ENCODE assay signal across 8 cellular contexts in the genomic region with DNA sequence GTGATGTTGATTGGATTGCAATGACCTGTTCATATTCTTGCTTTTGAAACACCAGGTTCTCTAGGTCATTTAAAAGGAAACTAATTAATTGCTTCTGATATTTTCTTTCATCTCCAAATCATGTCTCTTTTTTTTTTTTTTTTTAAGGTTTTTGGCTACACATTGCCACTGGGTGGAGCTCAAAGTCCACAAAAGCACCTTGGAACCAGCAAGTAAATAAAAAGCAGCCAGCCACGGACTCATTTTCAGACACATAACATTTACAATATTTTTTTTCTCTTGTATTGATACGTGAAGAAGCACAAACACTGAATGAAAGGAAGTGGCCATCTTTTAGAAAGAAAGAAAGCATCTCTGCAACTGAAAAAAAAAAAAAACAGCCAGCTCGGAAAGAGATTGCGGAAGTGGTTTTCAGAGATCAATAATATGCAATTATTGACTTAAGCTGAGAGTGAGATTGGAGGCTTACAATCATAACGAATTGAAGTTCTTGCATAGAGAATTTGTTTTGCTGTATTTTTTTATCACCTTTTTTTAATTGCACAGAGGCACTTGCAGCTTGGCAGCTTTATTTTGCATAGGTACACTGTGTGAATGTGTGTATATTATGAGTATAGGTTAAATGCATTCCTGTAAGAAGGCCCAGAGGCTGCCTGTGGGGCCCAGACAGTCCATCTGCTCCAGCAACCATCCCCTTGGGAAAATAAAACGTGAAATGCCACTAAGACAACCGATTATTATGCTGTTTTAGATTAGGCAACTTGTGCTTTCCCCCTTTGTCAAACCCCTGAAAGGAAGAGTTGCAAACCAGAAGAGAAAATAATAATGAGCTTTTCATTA. TPM values are rescaled to one million over a fixed set of nuclear protein-coding genes. Genes with fewer than 3 reads are reported as not detected.
A peak's percentile ranks its signal among the peaks of the same experiment; 100 is the strongest.
DNase-seq lines count a peak whose midpoint lies in the region; ATAC-seq and TF ChIP-seq lines count a peak whose summit lies in the region.

No MANE protein-coding gene starts in this region.

- peaks cover 0 to 5% (median 0%) of the 10 kb centered on the region in 3 donors for H3K4me1 ChIP-seq in gastroesophageal sphincter

- no peak for TF ChIP-seq EP300 in gastroesophageal sphincter (IDR thresholded peaks at IDR 0.05)

- peaks cover 34% of the 10 kb centered on the region for H3K27me3 ChIP-seq in gastroesophageal sphincter

- intact Hi-C loops in sciatic nerve (cut with DNase I): loop anchor here (5.0 kb wide), 1 partner anchor 701 kb away; no protein-coding TSS in a partner anchor

- no peaks in the 10 kb centered on the region for H3K9me3 ChIP-seq in gastroesophageal sphincter

- DNase-seq in DMS153 treated with DMSO at 0.1 percent for 48 hours (lab: John Stamatoyannopoulos, UW; ENCODE audit: unreplicated experiment): peak; percentile 74
- DNase-seq in NCI-H446 (lab: John Stamatoyannopoulos, UW): peak; percentile 19 to 38
- DNase-seq in activated CD4-positive, alpha-beta T cell treated with anti-CD3 and anti-CD28 coated beads, Interleukin-2, amount 50 U/mL, for 48 hours: peak; percentile 24 to 44
- DNase-seq in putamen (ENCODE audit: low spot score): peak; percentile 34
- no peak for DNase-seq in sciatic nerve (ENCODE audit: low spot score)

- TF ChIP-seq POLR2A in gastroesophageal sphincter (IDR thresholded peaks at IDR 0.05): no peak

- no peak overlapping the region for H3K4me3 ChIP-seq in gastroesophageal sphincter

- ATAC-seq in HG02798 (IDR thresholded peaks at IDR 0.05; ENCODE audit: poor library complexity, unreplicated experiment): peak; percentile 63
- ATAC-seq in gastroesophageal sphincter: no peak
- ATAC-seq in sciatic nerve: no peak
- ATAC-seq in GM21825 (IDR thresholded peaks at IDR 0.05; ENCODE audit: unreplicated experiment): no peak

- H3K36me3 ChIP-seq in gastroesophageal sphincter: no peaks in the 10 kb centered on the region

- H3K27ac ChIP-seq in gastroesophageal sphincter: no peak overlapping the region

- TF ChIP-seq CTCF in gastroesophageal sphincter (IDR thresholded peaks at IDR 0.05): peak in 3 of 4 experiments; percentile 10 to 35 (median 26)

- 20 to 33% methylated on average over 6 to 7 of the region's 7 CpGs for WGBS in gastroesophageal sphincter (ENCODE audit: low coverage in 1 of 2), 2 donors

RNA-seq across cellular contexts. Expression of a gene that starts 28.2 kb away (rescaled TPM):
- not detected for total RNA-seq in gastroesophageal sphincter
- not detected for total RNA-seq in sciatic nerve
